Comparison of ENCODE assay signal across 1 cellular context in genomic region chr2:202871161-202872141, GRCh38.
A peak's percentile ranks its signal among the peaks of the same experiment; 100 is the strongest.
TF ChIP-seq lines count a peak whose summit lies in the region.

Gene ICA1L, minus strand, starts transcription at chr2:202871766. Its CDS starts 42,757 bp downstream, at chr2:202829009.

TF ChIP-seq in K562, 482 proteins besides CTCF, POLR2A, EP300 and RAD21 (continued from another document and continues in another):
- TF ChIP-seq ZBTB11 (CRISPR knock-in tag; IDR thresholded peaks at IDR 0.05) (no peak), MXD1 (CRISPR knock-in tag; IDR thresholded peaks at IDR 0.05; ENCODE audit: borderline replicate concordance, poor library complexity, severe bottlenecking) (no peak), RBM34 (IDR thresholded peaks at IDR 0.05; ENCODE audit: borderline replicate concordance, insufficient read depth, low read length) (no peak), ZNF41 (CRISPR knock-in tag; conservative IDR thresholded peaks at IDR 0.05) (no peak), ZNF561 (CRISPR knock-in tag; conservative IDR thresholded peaks at IDR 0.05) (no peak), ZNF316 (IDR thresholded peaks at IDR 0.05) (no peak), ELK1 (CRISPR knock-in tag; IDR thresholded peaks at IDR 0.05) (no peak), HNRNPH1 (optimal IDR thresholded peaks at IDR 0.05; ENCODE audit: low read depth, low read length) (no peak), PKNOX1 (IDR thresholded peaks at IDR 0.05) (no peak), HSF4 (CRISPR knock-in tag; IDR thresholded peaks at IDR 0.05; ENCODE audit: borderline replicate concordance) (no peak), CREM (IDR thresholded peaks at IDR 0.05; ENCODE audit: low read depth) (no peak; the same call in 1 of the 2 replicates), CBFB (CRISPR knock-in tag; IDR thresholded peaks at IDR 0.05) (no peak), LEF1 (IDR thresholded peaks at IDR 0.05) (no peak), KLF10 (CRISPR knock-in tag; IDR thresholded peaks at IDR 0.05) (no peak), CEBPG (CRISPR knock-in tag; IDR thresholded peaks at IDR 0.05) (no peak), CEBPG (tag; conservative IDR thresholded peaks at IDR 0.05 in 1 of 2, IDR thresholded peaks at IDR 0.05 in 1 of 2) (no peak), RBM15 (IDR thresholded peaks at IDR 0.05; ENCODE audit: insufficient read depth, low read length) (no peak), ZNF436 (CRISPR knock-in tag; IDR thresholded peaks at IDR 0.05) (no peak), SNRNP70 (optimal IDR thresholded peaks at IDR 0.05; ENCODE audit: low read depth, low read length) (no peak), ZSCAN29 (IDR thresholded peaks at IDR 0.05) (no peak), DDX20 (tag; IDR thresholded peaks at IDR 0.05; ENCODE audit: low read depth) (no peak), NELFE (IDR thresholded peaks at IDR 0.05; ENCODE audit: insufficient read depth, insufficient read length) (no peak), NCOR1 (IDR thresholded peaks at IDR 0.05) (no peak), SAFB (IDR thresholded peaks at IDR 0.05; ENCODE audit: borderline replicate concordance, low read depth, low read length) (0 out of 2 replicates have a peak, but pooled peaks have one; percentile 34), RFX5 (IDR thresholded peaks at IDR 0.05; ENCODE audit: low read depth, low read length) (no peak), PPARD (CRISPR knock-in tag; IDR thresholded peaks at IDR 0.05) (no peak), ZNF512 (tag; IDR thresholded peaks at IDR 0.05) (no peak), HLTF (IDR thresholded peaks at IDR 0.05) (no peak), POLR3A (IDR thresholded peaks at IDR 0.05; ENCODE audit: borderline replicate concordance, extremely low read depth, insufficient read depth, insufficient read length) (no peak), SIN3A (IDR thresholded peaks at IDR 0.05; ENCODE audit: borderline replicate concordance in 2 of 2, control insufficient read depth in 1 of 2, low read depth in 2 of 2, low read length in 2 of 2) (peak in 1 of 2 experiments; percentile 47; a peak in 2 of 4 replicates), EGR1 (conservative IDR thresholded peaks at IDR 0.05) (peak; percentile 57), MEF2D (tag; conservative IDR thresholded peaks at IDR 0.05; ENCODE audit: low read depth) (no peak), U2AF2 (optimal IDR thresholded peaks at IDR 0.05; ENCODE audit: low read depth, low read length) (no peak), FOXK2 (conservative IDR thresholded peaks at IDR 0.05 in 1 of 2, IDR thresholded peaks at IDR 0.05 in 1 of 2; ENCODE audit: low read depth in 2 of 2) (no peak), TRIM28 (IDR thresholded peaks at IDR 0.05) (no peak), ZEB2 (IDR thresholded peaks at IDR 0.05) (no peak), ZNF121 (CRISPR knock-in tag; conservative IDR thresholded peaks at IDR 0.05) (no peak), TFE3 (CRISPR knock-in tag; IDR thresholded peaks at IDR 0.05) (no peak), ZNF354B (CRISPR knock-in tag; IDR thresholded peaks at IDR 0.05) (no peak), ELK3 (CRISPR knock-in tag; IDR thresholded peaks at IDR 0.05) (no peak), SREBF1 (IDR thresholded peaks at IDR 0.05; ENCODE audit: borderline replicate concordance, low read depth, low read length) (no peak), L3MBTL2 (IDR thresholded peaks at IDR 0.05) (peak; percentile 57; the same call in 1 of the 2 replicates), PML (IDR thresholded peaks at IDR 0.05; ENCODE audit: low read length) (no peak), MED1 (CRISPR knock-in tag; IDR thresholded peaks at IDR 0.05; ENCODE audit: borderline replicate concordance) (no peak), PURB (CRISPR knock-in tag; IDR thresholded peaks at IDR 0.05; ENCODE audit: low read depth) (no peak), ZFP36 (IDR thresholded peaks at IDR 0.05; ENCODE audit: low read depth, low read length, partially characterized antibody) (no peak), TBP (optimal IDR thresholded peaks at IDR 0.05; ENCODE audit: low read depth, low read length) (no peak), AFF1 (IDR thresholded peaks at IDR 0.05; ENCODE audit: low read depth in 1 of 2, partially characterized antibody in 2 of 2) (no peak), PHB2 (IDR thresholded peaks at IDR 0.05; ENCODE audit: low read depth) (no peak), ATF2 (CRISPR knock-in tag; IDR thresholded peaks at IDR 0.05) (no peak), MTA1 (IDR thresholded peaks at IDR 0.05; ENCODE audit: borderline replicate concordance) (no peak), TRIM25 (IDR thresholded peaks at IDR 0.05; ENCODE audit: borderline replicate concordance) (no peak), ZNF589 (CRISPR knock-in tag; IDR thresholded peaks at IDR 0.05; ENCODE audit: low read depth) (no peak), DIDO1 (tag; IDR thresholded peaks at IDR 0.05; ENCODE audit: low read depth) (no peak)
